ENCODE assay signal across 11 cellular contexts in the genomic region with DNA sequence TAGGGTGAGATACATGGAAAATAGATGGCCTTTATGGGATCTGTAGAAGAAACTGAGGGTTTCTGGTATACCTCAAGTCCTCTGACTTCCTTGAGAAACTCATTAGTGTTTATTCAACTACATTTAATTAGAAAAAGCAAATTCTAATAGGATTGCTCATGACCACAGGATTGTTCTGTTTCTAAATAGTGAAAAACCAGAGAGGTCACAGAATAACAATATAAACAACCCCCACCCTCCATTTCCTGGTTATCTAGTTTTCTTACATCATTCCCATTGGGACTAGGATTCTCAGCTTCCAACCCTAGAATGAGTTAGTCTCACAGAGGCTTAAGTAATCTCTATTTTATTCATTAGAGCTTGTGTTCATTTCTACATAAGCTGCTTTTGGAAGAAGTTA. TPM values are rescaled to one million over a fixed set of nuclear protein-coding genes. Genes with fewer than 3 reads are reported as not detected.
DNase-seq lines count a peak whose midpoint lies in the region; ATAC-seq and TF ChIP-seq lines count a peak whose summit lies in the region.
"Had no signal": no experiment of that assay in that cellular context is flagged by ENCODE, and none has a peak within 500 bp of the region (broad histone marks: within the 10 kb centered on the region; RNA-seq: fewer than 3 reads in every experiment).

No MANE protein-coding gene starts in this region.

- in situ Hi-C loops in astrocyte of the cerebellum (cut with HindIII; ENCODE audit: low sequenced_read_pairs) = no loop called here

- ATAC-seq in activated T-cell treated with anti-CD3 and anti-CD28 coated beads, Interleukin-2, amount 50 U/mL, for 72 hours (replicated peaks in 1 of 2) = no peak
- ATAC-seq in GM19328 (IDR thresholded peaks at IDR 0.05; ENCODE audit: unreplicated experiment) = no peak

- TF ChIP-seq CTCF in astrocyte of the cerebellum (IDR thresholded peaks at IDR 0.05; ENCODE audit: low read depth, low read length, missing control alignments) = no peak
- TF ChIP-seq CTCF in foreskin fibroblast (IDR thresholded peaks at IDR 0.05; ENCODE audit: low read depth, low read length) = no peak
- no peak for TF ChIP-seq CTCF in type B pancreatic cell (conservative IDR thresholded peaks at IDR 0.05)

- H3K36me3 Mint-ChIP-seq in activated T-cell treated with anti-CD3 and anti-CD28 coated beads, Interleukin-2, amount 50 U/mL, for 24 hours (ENCODE audit: low read depth) = peaks cover 95% of the 10 kb centered on the region
- peaks cover 21 to 43% of the 10 kb centered on the region in 2 donors for H3K36me3 Mint-ChIP-seq in activated T-cell treated with anti-CD3 and anti-CD28 coated beads, Interleukin-2, amount 50 U/mL, for 72 hours (ENCODE audit: insufficient read depth in 2 of 2)
- H3K36me3 Mint-ChIP-seq in type B pancreatic cell = peaks cover 49% of the 10 kb centered on the region

- H3K27ac Mint-ChIP-seq in activated T-cell treated with anti-CD3 and anti-CD28 coated beads, Interleukin-2, amount 50 U/mL, for 24 hours = peak overlapping the region; percentile 67
- no peak overlapping the region for H3K27ac Mint-ChIP-seq in activated T-cell treated with anti-CD3 and anti-CD28 coated beads, Interleukin-2, amount 50 U/mL, for 72 hours
- H3K27ac Mint-ChIP-seq in type B pancreatic cell = peak overlapping the region; percentile 29
- H3K27ac Mint-ChIP-seq: T-helper 2 cell treated with Interferon-gamma antibody and Interleukin-4, amounts not matched to agents 5 μg/mL and 100 μg/mL, for 36 hours had no signal

- no peak overlapping the region for H3K4me3 ChIP-seq in astrocyte of the cerebellum (ENCODE audit: low read depth, low read length)
- no peak overlapping the region for H3K4me3 ChIP-seq in foreskin fibroblast (ENCODE audit: low read depth in 1 of 2, low read length in 2 of 2)

- H3K9me3 Mint-ChIP-seq in activated T-cell treated with anti-CD3 and anti-CD28 coated beads, Interleukin-2, amount 50 U/mL, for 24 hours = no peaks in the 10 kb centered on the region
- no peaks in the 10 kb centered on the region for H3K9me3 Mint-ChIP-seq in activated T-cell treated with anti-CD3 and anti-CD28 coated beads, Interleukin-2, amount 50 U/mL, for 72 hours
- H3K9me3 Mint-ChIP-seq in type B pancreatic cell = no peaks in the 10 kb centered on the region
- H3K9me3 Mint-ChIP-seq: T-helper 2 cell treated with Interferon-gamma antibody and Interleukin-4, amounts not matched to agents 5 μg/mL and 100 μg/mL, for 36 hours had no signal

- peaks cover 25% of the 10 kb centered on the region for H3K4me1 Mint-ChIP-seq in activated T-cell treated with anti-CD3 and anti-CD28 coated beads, Interleukin-2, amount 50 U/mL, for 24 hours (ENCODE audit: low read depth)
- no peaks in the 10 kb centered on the region for H3K4me1 Mint-ChIP-seq in activated T-cell treated with anti-CD3 and anti-CD28 coated beads, Interleukin-2, amount 50 U/mL, for 72 hours (ENCODE audit: low read depth)
- no peaks in the 10 kb centered on the region for H3K4me1 Mint-ChIP-seq in type B pancreatic cell (ENCODE audit: unreplicated experiment)

- no peak overlapping the region for H3K4me3 Mint-ChIP-seq in activated T-cell treated with anti-CD3 and anti-CD28 coated beads, Interleukin-2, amount 50 U/mL, for 24 hours
- H3K4me3 Mint-ChIP-seq in activated T-cell treated with anti-CD3 and anti-CD28 coated beads, Interleukin-2, amount 50 U/mL, for 72 hours = no peak overlapping the region
- H3K4me3 Mint-ChIP-seq in type B pancreatic cell = no peak overlapping the region
- H3K4me3 Mint-ChIP-seq: T-helper 2 cell treated with Interferon-gamma antibody and Interleukin-4, amounts not matched to agents 5 μg/mL and 100 μg/mL, for 36 hours had no signal

- no peaks in the 10 kb centered on the region for H3K27me3 Mint-ChIP-seq in activated T-cell treated with anti-CD3 and anti-CD28 coated beads, Interleukin-2, amount 50 U/mL, for 24 hours
- no peaks in the 10 kb centered on the region for H3K27me3 Mint-ChIP-seq in activated T-cell treated with anti-CD3 and anti-CD28 coated beads, Interleukin-2, amount 50 U/mL, for 72 hours (ENCODE audit: low read depth)
- no peaks in the 10 kb centered on the region for H3K27me3 Mint-ChIP-seq in type B pancreatic cell

- DNase-seq in activated T-cell treated with anti-CD3 and anti-CD28 coated beads, Interleukin-2, amount 50 U/mL, for 24 hours = no peak
- no peak for DNase-seq in activated T-cell treated with anti-CD3 and anti-CD28 coated beads, Interleukin-2, amount 50 U/mL, for 72 hours
- DNase-seq in astrocyte of the cerebellum (ENCODE audit: low read depth) (peak; percentile 53), foreskin fibroblast (peak; percentile 77 to 92), type B pancreatic cell (ENCODE audit: extremely low spot score, unreplicated experiment) (no peak), NCI-H524 (lab: John Stamatoyannopoulos, UW) (no peak)
- no peak for DNase-seq in stimulated activated CD4-positive, alpha-beta T cell treated with anti-CD3 and anti-CD28 coated beads, Interleukin-2, amount 100 ng/mL, for 48 hours
- DNase-seq: activated naive CD4-positive, alpha-beta T cell; hippocampal formation had no signal

RNA-seq across cellular contexts. Expression of gene SF3B3, which starts 30.0 kb away (rescaled TPM):
- total RNA-seq in activated T-cell treated with anti-CD3 and anti-CD28 coated beads, Interleukin-2, amount 50 U/mL, for 72 hours = 100 to 1,000 TPM; 302 to 309 TPM
- 283 and 429 TPM in 2 replicates for total RNA-seq in type B pancreatic cell (ENCODE audit: low replicate concordance)

RNA-seq across cellular contexts. Expression of gene COG4, which starts 30.3 kb away (rescaled TPM):
- total RNA-seq in activated T-cell treated with anti-CD3 and anti-CD28 coated beads, Interleukin-2, amount 50 U/mL, for 72 hours = 10 to 100 TPM; 30.2 to 53.4 TPM
- 79.0 and 96.8 TPM in 2 replicates for total RNA-seq in type B pancreatic cell (ENCODE audit: low replicate concordance)

Comparison
In these comparisons a context has a peak if more than half of its experiments do, and no peak if none do; other contexts are left out.
1. DNase-seq: peak in astrocyte of the cerebellum (single experiment) and foreskin fibroblast (2 of 2); none in activated T-cell treated with anti-CD3 and anti-CD28 coated beads, Interleukin-2, amount 50 U/mL, for 24 hours (single experiment), activated T-cell treated with anti-CD3 and anti-CD28 coated beads, Interleukin-2, amount 50 U/mL, for 72 hours (0 of 2), type B pancreatic cell (single experiment), stimulated activated CD4-positive, alpha-beta T cell treated with anti-CD3 and anti-CD28 coated beads, Interleukin-2, amount 100 ng/mL, for 48 hours (0 of 2) and NCI-H524 (0 of 2).